26 cellular contexts compared by ENCODE assay signal in the genomic region with DNA sequence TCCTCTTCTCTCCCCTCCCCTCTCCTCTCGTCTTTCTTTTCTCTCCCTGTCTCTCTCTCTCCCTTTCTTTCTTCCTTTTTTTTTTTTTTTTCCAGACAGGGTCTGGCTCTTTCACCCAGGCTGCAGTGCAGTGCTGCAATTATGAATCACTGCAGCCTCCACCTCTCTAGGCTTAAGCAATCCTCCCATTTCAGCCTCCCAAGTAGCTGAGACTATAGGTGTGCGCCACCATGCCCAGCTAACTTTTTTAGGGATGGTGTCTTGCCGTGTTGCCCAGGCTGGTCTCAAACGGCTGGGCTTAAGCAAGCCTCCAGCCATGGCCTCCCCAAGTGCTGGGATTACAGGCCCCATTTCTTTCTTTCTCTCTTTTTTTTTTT.
"Had no signal": no experiment of that assay in that cellular context is flagged by ENCODE, and none has a peak within 500 bp of the region (broad histone marks: within the 10 kb centered on the region; RNA-seq: fewer than 3 reads in every experiment).

No MANE protein-coding gene starts in this region.

- H3K4me3 ChIP-seq: ascending aorta, dorsolateral prefrontal cortex, hepatocyte, lower lobe of right lung, ovary, psoas muscle, right atrium auricular region had no signal

- H3K27me3 Mint-ChIP-seq: activated CD4-positive, alpha-beta memory T cell treated with anti-CD3 and anti-CD28 coated beads, Interleukin-2, amount 10 ng/mL, durations not matched to agents 7 days and 5 days; activated CD4-positive, alpha-beta T cell treated with anti-CD3 and anti-CD28 coated beads, Interleukin-2, amount 10 ng/mL, durations not matched to agents 24 days and 14 days; effector memory CD8-positive, alpha-beta T cell; type B pancreatic cell had no signal

- H3K27ac Mint-ChIP-seq: activated CD4-positive, alpha-beta memory T cell treated with anti-CD3 and anti-CD28 coated beads, Interleukin-2, amount 10 ng/mL, durations not matched to agents 7 days and 5 days; activated CD4-positive, alpha-beta T cell treated with anti-CD3 and anti-CD28 coated beads, Interleukin-2, amount 10 ng/mL, durations not matched to agents 24 days and 14 days; activated naive CD4-positive, alpha-beta T cell treated with anti-CD3 and anti-CD28 coated beads, Interleukin-2, amount 50 U/mL, for 72 hours; activated T-helper 1 cell treated with anti-CD3 and anti-CD28 coated beads, Interleukin-12 subunit alpha, Interleukin-12 subunit beta, Interleukin-2, Interleukin-4 antibody, amounts not matched to agents 30 ng/mL and 10 ng/mL and 1 ng/mL, durations not matched to agents 14 hours and 24 hours and 36 hours; immature natural killer cell; nephron; type B pancreatic cell had no signal

- H3K4me1 ChIP-seq: psoas muscle, right atrium auricular region had no signal

- H3K4me3 Mint-ChIP-seq: activated CD4-positive, alpha-beta memory T cell treated with anti-CD3 and anti-CD28 coated beads, Interleukin-2, amount 10 ng/mL, durations not matched to agents 7 days and 5 days; activated CD4-positive, alpha-beta T cell treated with anti-CD3 and anti-CD28 coated beads, Interleukin-2, amount 10 ng/mL, durations not matched to agents 24 days and 14 days; activated T-helper 1 cell treated with anti-CD3 and anti-CD28 coated beads, Interleukin-12 subunit alpha, Interleukin-12 subunit beta, Interleukin-2, Interleukin-4 antibody, amounts not matched to agents 30 ng/mL and 10 ng/mL and 1 ng/mL, durations not matched to agents 14 hours and 24 hours and 36 hours; effector memory CD8-positive, alpha-beta T cell; immature natural killer cell; nephron; type B pancreatic cell had no signal

- H3K27me3 ChIP-seq: ascending aorta, brain microvascular endothelial cell, dorsolateral prefrontal cortex, hepatocyte, neutrophil, ovary, right atrium auricular region had no signal

- H3K27ac ChIP-seq: ascending aorta, brain microvascular endothelial cell, dorsolateral prefrontal cortex, hepatocyte, lower lobe of right lung, neutrophil, ovary, psoas muscle, right atrium auricular region had no signal

- H3K36me3 Mint-ChIP-seq: activated naive CD4-positive, alpha-beta T cell treated with anti-CD3 and anti-CD28 coated beads, Interleukin-2, amount 50 U/mL, for 72 hours; immature natural killer cell; type B pancreatic cell had no signal

- H3K36me3 ChIP-seq: ascending aorta, brain microvascular endothelial cell, lower lobe of right lung, neutrophil, ovary, right atrium auricular region had no signal

- H3K4me1 Mint-ChIP-seq: nephron had no signal

- ATAC-seq: activated CD4-positive, CD25-positive, alpha-beta regulatory T cell treated with anti-CD3 and anti-CD28 coated beads, Interleukin-2, amount 50 U/mL, for 24 hours; activated naive CD4-positive, alpha-beta T cell treated with anti-CD3 and anti-CD28 coated beads, Interleukin-2, amount 50 U/mL, for 72 hours; effector memory CD8-positive, alpha-beta T cell; esophagus mucosa; left lobe of liver; lower lobe of right lung; psoas muscle had no signal

- DNase-seq: activated CD4-positive, alpha-beta memory T cell treated with anti-CD3 and anti-CD28 coated beads, Interleukin-2, amount 10 ng/mL, durations not matched to agents 7 days and 5 days; activated CD4-positive, alpha-beta T cell treated with anti-CD3 and anti-CD28 coated beads, Interleukin-2, amount 10 ng/mL, durations not matched to agents 24 days and 14 days; activated gamma-delta T cell; brain microvascular endothelial cell; caudate nucleus; dorsolateral prefrontal cortex; effector memory CD8-positive, alpha-beta T cell; foreskin melanocyte; glutamatergic neuron; immature natural killer cell; lower lobe of right lung; ovary; psoas muscle; stimulated activated CD4-positive, alpha-beta T cell treated with anti-CD3 and anti-CD28 coated beads, Interleukin-12 subunit alpha, Interleukin-12 subunit beta, amount 100 ng/mL, for 4 hours; T-helper 2 cell had no signal

- H3K9me3 Mint-ChIP-seq: activated CD4-positive, alpha-beta T cell treated with anti-CD3 and anti-CD28 coated beads, Interleukin-2, amount 10 ng/mL, durations not matched to agents 24 days and 14 days; activated naive CD4-positive, alpha-beta T cell treated with anti-CD3 and anti-CD28 coated beads, Interleukin-2, amount 50 U/mL, for 72 hours; activated T-helper 1 cell treated with anti-CD3 and anti-CD28 coated beads, Interleukin-12 subunit alpha, Interleukin-12 subunit beta, Interleukin-2, Interleukin-4 antibody, amounts not matched to agents 30 ng/mL and 10 ng/mL and 1 ng/mL, durations not matched to agents 14 hours and 24 hours and 36 hours; effector memory CD8-positive, alpha-beta T cell; immature natural killer cell; nephron; type B pancreatic cell had no signal

- H3K4me2 ChIP-seq: hepatocyte had no signal

- H3K79me2 ChIP-seq: hepatocyte had no signal

- H3K9me3 ChIP-seq: ascending aorta, lower lobe of right lung, neutrophil, ovary, psoas muscle, right atrium auricular region had no signal

- H2AFZ ChIP-seq: hepatocyte had no signal
